21 cellular contexts compared by ENCODE assay signal in genomic region chr10:122055252-122055651, GRCh38.
"Had no signal": no experiment of that assay in that cellular context is flagged by ENCODE, and none has a peak within 500 bp of the region (broad histone marks: within the 10 kb centered on the region; RNA-seq: fewer than 3 reads in every experiment).

No MANE protein-coding gene starts in this region.

- H3K9me3 ChIP-seq: adrenal gland had no signal

- ATAC-seq: activated CD8-positive, alpha-beta T cell treated with anti-CD3 and anti-CD28 coated beads for 36 hours; activated T-cell treated with anti-CD3 and anti-CD28 coated beads, Interleukin-2, amount 50 U/mL, for 72 hours had no signal

- DNase-seq: activated CD4-positive, alpha-beta T cell treated with anti-CD3 and anti-CD28 coated beads for 4 hours; activated CD8-positive, alpha-beta memory T cell treated with anti-CD3 and anti-CD28 coated beads, Interleukin-2, amount 50 U/mL, for 4 hours; activated CD8-positive, alpha-beta T cell treated with anti-CD3 and anti-CD28 coated beads for 36 hours; activated gamma-delta T cell treated with Interleukin-2 at 50 U/mL for 16 hours; activated naive CD4-positive, alpha-beta T cell treated with anti-CD3 and anti-CD28 coated beads, Interleukin-2, amount 50 U/mL, for 16 hours; activated naive CD8-positive, alpha-beta T cell treated with anti-CD3 and anti-CD28 coated beads, Interleukin-2, amount 10 ng/mL, durations not matched to agents 7 days and 5 days; activated T-cell treated with anti-CD3 and anti-CD28 coated beads, Interleukin-2, amount 50 U/mL, for 72 hours; anterior cingulate cortex; central memory CD4-positive, alpha-beta T cell; MM.1S; NCI-H1105; NCI-H1436; NCI-H1694 treated with DMSO at 0.1 percent for 48 hours; NCI-H2029 treated with DMSO at 0.1 percent for 48 hours; NCI-H345; NCI-H510A; NCI-H526 treated with DMSO at 0.1 percent for 48 hours; T-helper 1 cell; WERI-Rb-1 had no signal

- H3K36me3 ChIP-seq: adrenal gland, WERI-Rb-1 had no signal

- H3K27me3 ChIP-seq: adrenal gland had no signal

- H3K4me3 ChIP-seq: adrenal gland, SK-N-MC had no signal

- H3K27ac ChIP-seq: SK-N-MC had no signal
